1 cellular context compared by ENCODE assay signal in genomic region chr11:2693851-2694261, GRCh38.
TF ChIP-seq lines count a peak whose summit lies in the region.

No MANE protein-coding gene starts in this region.

TF ChIP-seq in HepG2, 621 proteins besides CTCF, POLR2A, EP300 and RAD21 (continued from another document):
- TF ChIP-seq ZNF740 (CRISPR knock-in tag; IDR thresholded peaks at IDR 0.05) (no peak), ZBTB2 (CRISPR knock-in tag; IDR thresholded peaks at IDR 0.05; ENCODE audit: low read depth) (no peak), ZNF720 (CRISPR knock-in tag; IDR thresholded peaks at IDR 0.05) (no peak), NCOA5 (CRISPR knock-in tag; IDR thresholded peaks at IDR 0.05) (no peak), FLYWCH1 (CRISPR knock-in tag; IDR thresholded peaks at IDR 0.05) (no peak), PRPF4 (IDR thresholded peaks at IDR 0.05; ENCODE audit: low read depth, low read length, poor library complexity, severe bottlenecking) (no peak), ZNF879 (CRISPR knock-in tag; IDR thresholded peaks at IDR 0.05) (no peak), AGO1 (IDR thresholded peaks at IDR 0.05; ENCODE audit: low read depth, low read length, poor library complexity, severe bottlenecking) (no peak), ZNF232 (CRISPR knock-in tag; IDR thresholded peaks at IDR 0.05; ENCODE audit: borderline replicate concordance) (no peak), PCBP2 (optimal IDR thresholded peaks at IDR 0.05; ENCODE audit: low read depth, low read length, poor library complexity, severe bottlenecking) (no peak), PATZ1 (CRISPR knock-in tag; IDR thresholded peaks at IDR 0.05) (no peak), ELF4 (CRISPR knock-in tag; IDR thresholded peaks at IDR 0.05; ENCODE audit: borderline replicate concordance) (no peak), MAFG (CRISPR knock-in tag; IDR thresholded peaks at IDR 0.05) (no peak), ZFP62 (CRISPR knock-in tag; IDR thresholded peaks at IDR 0.05) (no peak), PTBP1 (IDR thresholded peaks at IDR 0.05; ENCODE audit: low read depth, low read length, poor library complexity, severe bottlenecking) (no peak), SAP130 (CRISPR knock-in tag; IDR thresholded peaks at IDR 0.05; ENCODE audit: low read depth) (no peak), DR1 (CRISPR knock-in tag; IDR thresholded peaks at IDR 0.05) (no peak), NFIC (IDR thresholded peaks at IDR 0.05; ENCODE audit: low read length) (no peak), SMARCE1 (IDR thresholded peaks at IDR 0.05; ENCODE audit: borderline replicate concordance) (no peak), AHR (CRISPR knock-in tag; IDR thresholded peaks at IDR 0.05) (no peak), EZH2 (conservative IDR thresholded peaks at IDR 0.05; ENCODE audit: low read depth, low read length) (no peak), MTF2 (CRISPR knock-in tag; IDR thresholded peaks at IDR 0.05; ENCODE audit: borderline replicate concordance) (no peak), CREB1 (IDR thresholded peaks at IDR 0.05) (no peak), CREB1 (CRISPR knock-in tag; IDR thresholded peaks at IDR 0.05) (no peak), ZBTB3 (CRISPR knock-in tag; IDR thresholded peaks at IDR 0.05; ENCODE audit: borderline replicate concordance, low read depth) (no peak), BORCS8-MEF2B (CRISPR knock-in tag; IDR thresholded peaks at IDR 0.05) (no peak), DMAP1 (CRISPR knock-in tag; IDR thresholded peaks at IDR 0.05) (no peak), ZNF234 (CRISPR knock-in tag; conservative IDR thresholded peaks at IDR 0.05) (no peak), HINFP (CRISPR knock-in tag; IDR thresholded peaks at IDR 0.05; ENCODE audit: low read depth) (0 out of 2 replicates have a peak, but pooled peaks have one; percentile 10), ZBTB39 (CRISPR knock-in tag; IDR thresholded peaks at IDR 0.05) (no peak), ZNF678 (CRISPR knock-in tag; IDR thresholded peaks at IDR 0.05) (no peak), ZEB1 (IDR thresholded peaks at IDR 0.05; ENCODE audit: insufficient replicate concordance, low read depth) (no peak), THAP11 (CRISPR knock-in tag; IDR thresholded peaks at IDR 0.05) (no peak), ZNF263 (CRISPR knock-in tag; IDR thresholded peaks at IDR 0.05) (no peak), SRY (CRISPR knock-in tag; IDR thresholded peaks at IDR 0.05) (no peak), POLR2G (IDR thresholded peaks at IDR 0.05; ENCODE audit: low read depth, low read length) (peak; percentile 3; the same call in 1 of the 2 replicates), FOXO1 (CRISPR knock-in tag; IDR thresholded peaks at IDR 0.05) (no peak), ZNF136 (CRISPR knock-in tag; IDR thresholded peaks at IDR 0.05; ENCODE audit: low read depth) (no peak), MTA1 (CRISPR knock-in tag; IDR thresholded peaks at IDR 0.05; ENCODE audit: borderline replicate concordance) (no peak), NFYC (CRISPR knock-in tag; IDR thresholded peaks at IDR 0.05) (no peak), MEIS2 (CRISPR knock-in tag; IDR thresholded peaks at IDR 0.05) (no peak)
- TF ChIP-seq, protein P1, sequence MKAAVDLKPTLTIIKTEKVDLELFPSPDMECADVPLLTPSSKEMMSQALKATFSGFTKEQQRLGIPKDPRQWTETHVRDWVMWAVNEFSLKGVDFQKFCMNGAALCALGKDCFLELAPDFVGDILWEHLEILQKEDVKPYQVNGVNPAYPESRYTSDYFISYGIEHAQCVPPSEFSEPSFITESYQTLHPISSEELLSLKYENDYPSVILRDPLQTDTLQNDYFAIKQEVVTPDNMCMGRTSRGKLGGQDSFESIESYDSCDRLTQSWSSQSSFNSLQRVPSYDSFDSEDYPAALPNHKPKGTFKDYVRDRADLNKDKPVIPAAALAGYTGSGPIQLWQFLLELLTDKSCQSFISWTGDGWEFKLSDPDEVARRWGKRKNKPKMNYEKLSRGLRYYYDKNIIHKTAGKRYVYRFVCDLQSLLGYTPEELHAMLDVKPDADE (CRISPR knock-in tag; IDR thresholded peaks at IDR 0.05): no peak
- TF ChIP-seq, protein P2, sequence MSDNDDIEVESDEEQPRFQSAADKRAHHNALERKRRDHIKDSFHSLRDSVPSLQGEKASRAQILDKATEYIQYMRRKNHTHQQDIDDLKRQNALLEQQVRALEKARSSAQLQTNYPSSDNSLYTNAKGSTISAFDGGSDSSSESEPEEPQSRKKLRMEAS (IDR thresholded peaks at IDR 0.05): peak; percentile 30; the same call in 1 of the 2 replicates
- TF ChIP-seq, protein P3, sequence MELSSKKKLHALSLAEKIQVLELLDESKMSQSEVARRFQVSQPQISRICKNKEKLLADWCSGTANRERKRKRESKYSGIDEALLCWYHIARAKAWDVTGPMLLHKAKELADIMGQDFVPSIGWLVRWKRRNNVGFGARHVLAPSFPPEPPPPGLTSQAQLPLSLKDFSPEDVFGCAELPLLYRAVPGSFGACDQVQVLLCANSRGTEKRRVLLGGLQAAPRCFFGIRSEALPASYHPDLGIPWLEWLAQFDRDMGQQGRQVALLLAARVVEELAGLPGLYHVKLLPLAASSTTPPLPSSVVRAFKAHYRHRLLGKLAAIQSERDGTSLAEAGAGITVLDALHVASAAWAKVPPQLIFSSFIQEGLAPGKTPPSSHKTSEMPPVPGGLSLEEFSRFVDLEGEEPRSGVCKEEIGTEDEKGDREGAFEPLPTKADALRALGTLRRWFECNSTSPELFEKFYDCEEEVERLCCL (CRISPR knock-in tag; IDR thresholded peaks at IDR 0.05; ENCODE audit: borderline replicate concordance): no peak
TF ChIP-seq in HepG2: peak in this region for 10.
